14 cellular contexts compared by ENCODE assay signal in the genomic region with DNA sequence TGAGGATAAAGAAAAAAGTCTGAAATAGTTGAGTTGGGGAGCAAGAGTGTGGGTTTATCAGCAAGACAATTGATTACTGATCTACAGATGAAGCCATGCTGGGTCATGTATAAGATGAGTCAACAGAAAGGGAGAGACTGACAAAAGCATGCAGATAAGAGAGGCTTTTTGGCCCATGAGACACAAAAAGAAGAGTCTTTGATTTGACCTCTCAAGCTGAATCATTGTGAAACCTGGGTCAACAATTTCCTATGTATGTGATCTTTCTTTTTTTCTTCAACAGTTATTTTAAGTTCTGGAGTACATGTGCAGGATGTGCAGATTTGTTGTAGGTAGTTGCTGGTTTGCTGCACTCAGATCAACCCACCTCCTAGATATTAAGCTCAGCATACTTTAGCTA. TPM values are rescaled to one million over a fixed set of nuclear protein-coding genes. Genes with fewer than 3 reads are reported as not detected.
DNase-seq lines count a peak whose midpoint lies in the region; ATAC-seq and TF ChIP-seq lines count a peak whose summit lies in the region.
"Had no signal": no experiment of that assay in that cellular context is flagged by ENCODE, and none has a peak within 500 bp of the region (broad histone marks: within the 10 kb centered on the region; RNA-seq: fewer than 3 reads in every experiment).

No MANE protein-coding gene starts in this region.

- H3K4me1 ChIP-seq in iPS-20b (ENCODE audit: insufficient read depth, low read length) = peaks cover 13% of the 10 kb centered on the region
- H3K4me1 ChIP-seq in BE2C = no peaks in the 10 kb centered on the region

- 0 out of 2 replicates have a peak overlapping the region, but pooled peaks have one; percentile 26 for H3K4me3 ChIP-seq in iPS-20b (ENCODE audit: low read length)
- H3K4me3 ChIP-seq in BE2C (ENCODE audit: low read depth, low read length) = no peak overlapping the region
- H3K4me3 ChIP-seq: SK-N-MC had no signal

- H3K9me3 ChIP-seq in iPS-20b (ENCODE audit: insufficient read depth, low read depth, low read length) (no peaks in the 10 kb centered on the region), BE2C (no peaks in the 10 kb centered on the region)

- DNase-seq in stimulated activated naive CD4-positive, alpha-beta T cell (lab: John Stamatoyannopoulos, UW) = no peak
- DNase-seq in BE2C = no peak
- no peak for DNase-seq in DMS153 (lab: John Stamatoyannopoulos, UW)
- DNase-seq: cerebellar nuclear complex, hypothalamus, substantia nigra had no signal

- ATAC-seq in GM18873 (IDR thresholded peaks at IDR 0.05; ENCODE audit: low FRiP score, unreplicated experiment) = peak; percentile 86
- peak; percentile 89 for ATAC-seq in GM21619 (IDR thresholded peaks at IDR 0.05; ENCODE audit: unreplicated experiment)
- peak; percentile 75 for ATAC-seq in HG03108 (IDR thresholded peaks at IDR 0.05; ENCODE audit: unreplicated experiment)

- peak overlapping the region; percentile 40 for H3K27ac ChIP-seq in iPS-20b (ENCODE audit: low read length)
- H3K27ac ChIP-seq: C4-2B, epithelial cell of prostate, SK-N-MC had no signal

- H3K27me3 ChIP-seq in iPS-20b (ENCODE audit: insufficient read depth, low read length) (no peaks in the 10 kb centered on the region), BE2C (no peaks in the 10 kb centered on the region)

- H3K9ac ChIP-seq in iPS-20b (ENCODE audit: low read depth, low read length) = no peak overlapping the region

- TF ChIP-seq CTCF in BE2C (IDR thresholded peaks at IDR 0.05; ENCODE audit: low read depth, low read length) = no peak

- H3K36me3 ChIP-seq in iPS-20b (ENCODE audit: insufficient read depth, low read depth, low read length) (no peaks in the 10 kb centered on the region), BE2C (no peaks in the 10 kb centered on the region)

RNA-seq across cellular contexts. Expression of a gene that starts 15.9 kb away (rescaled TPM):
- polyA plus RNA-seq in BE2C (2012; ENCODE audit: insufficient read depth, insufficient read length, low read depth) = not detected
- polyA plus RNA-seq: liver had no signal
